Comparison of ENCODE assay signal across 1 cellular context in the genomic region with DNA sequence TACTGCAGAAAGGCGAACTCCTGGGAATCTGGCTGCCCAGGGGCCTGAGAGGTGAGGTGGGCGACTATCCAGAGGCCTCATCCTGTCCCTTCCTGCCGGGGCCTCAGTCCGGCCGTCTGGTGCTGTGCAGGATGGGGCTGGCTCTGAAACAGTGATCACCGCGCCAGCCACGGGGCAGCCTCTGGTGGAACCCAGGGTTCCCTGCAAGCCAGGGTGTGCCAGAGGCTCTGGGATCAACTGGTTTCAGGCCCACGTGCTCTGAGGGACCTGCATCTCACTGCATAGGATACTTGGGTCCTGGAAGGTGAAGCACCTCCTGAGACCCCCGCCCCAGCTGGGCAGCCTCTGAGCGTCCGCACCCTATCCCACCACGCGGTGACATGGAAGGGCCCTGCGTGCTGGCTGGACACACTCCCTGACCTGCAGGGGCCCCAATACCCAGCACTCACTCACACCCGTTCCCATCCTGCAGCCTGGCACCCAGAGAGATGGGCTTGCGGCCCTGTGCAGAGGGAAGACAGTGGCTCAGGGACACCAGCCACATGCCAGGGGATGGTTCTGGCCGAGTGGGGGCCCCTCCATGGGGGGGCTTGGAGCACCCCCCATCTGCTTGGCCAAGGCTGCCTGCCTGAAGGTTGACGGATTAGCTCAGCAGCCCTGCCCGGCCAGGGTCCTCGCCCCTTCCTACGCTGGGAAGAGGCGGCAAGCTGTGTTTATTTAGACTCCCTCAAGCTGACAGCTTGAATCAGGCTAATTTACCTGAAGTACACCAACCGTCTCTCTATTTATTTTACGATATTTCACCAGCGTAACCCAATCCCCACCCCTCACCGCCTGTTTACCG.
TF ChIP-seq lines count a peak whose summit lies in the region.

No MANE protein-coding gene starts in this region.

TF ChIP-seq in IMR-90, 13 proteins besides CTCF, POLR2A, EP300 and RAD21 (continued from another document):
- no peak for TF ChIP-seq MAFK (IDR thresholded peaks at IDR 0.05; ENCODE audit: low read depth, low read length)
- TF ChIP-seq, protein P1, sequence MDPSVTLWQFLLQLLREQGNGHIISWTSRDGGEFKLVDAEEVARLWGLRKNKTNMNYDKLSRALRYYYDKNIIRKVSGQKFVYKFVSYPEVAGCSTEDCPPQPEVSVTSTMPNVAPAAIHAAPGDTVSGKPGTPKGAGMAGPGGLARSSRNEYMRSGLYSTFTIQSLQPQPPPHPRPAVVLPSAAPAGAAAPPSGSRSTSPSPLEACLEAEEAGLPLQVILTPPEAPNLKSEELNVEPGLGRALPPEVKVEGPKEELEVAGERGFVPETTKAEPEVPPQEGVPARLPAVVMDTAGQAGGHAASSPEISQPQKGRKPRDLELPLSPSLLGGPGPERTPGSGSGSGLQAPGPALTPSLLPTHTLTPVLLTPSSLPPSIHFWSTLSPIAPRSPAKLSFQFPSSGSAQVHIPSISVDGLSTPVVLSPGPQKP (IDR thresholded peaks at IDR 0.05; ENCODE audit: borderline replicate concordance, low read depth, low read length) = no peak
- TF ChIP-seq RFX5 (IDR thresholded peaks at IDR 0.05; ENCODE audit: low read depth, low read length) = no peak
- TF ChIP-seq FOS (IDR thresholded peaks at IDR 0.05; ENCODE audit: low read depth, low read length) = no peak
- no peak for TF ChIP-seq CEBPB (IDR thresholded peaks at IDR 0.05; ENCODE audit: low read depth, low read length)
- TF ChIP-seq BHLHE40 (IDR thresholded peaks at IDR 0.05; ENCODE audit: low read depth, low read length) = no peak
- TF ChIP-seq MXI1 (IDR thresholded peaks at IDR 0.05; ENCODE audit: borderline replicate concordance, low read depth, low read length) = no peak
- no peak for TF ChIP-seq MAZ (IDR thresholded peaks at IDR 0.05; ENCODE audit: borderline replicate concordance, low read depth, low read length)
- no peak for TF ChIP-seq RCOR1 (IDR thresholded peaks at IDR 0.05; ENCODE audit: insufficient replicate concordance, low read length)
- no peak for TF ChIP-seq CHD1 (IDR thresholded peaks at IDR 0.05; ENCODE audit: low read depth, low read length)
- no peak for TF ChIP-seq NFE2L2 (IDR thresholded peaks at IDR 0.05; ENCODE audit: low read depth, low read length)
- TF ChIP-seq SMC3 (IDR thresholded peaks at IDR 0.05; ENCODE audit: low read depth, low read length) = no peak
TF ChIP-seq in IMR-90: peak in this region for 0.
